Comparison of ENCODE assay signal across 27 cellular contexts in genomic region chr3:132786890-132787289, GRCh38.
"Had no signal": no experiment of that assay in that cellular context is flagged by ENCODE, and none has a peak within 500 bp of the region (broad histone marks: within the 10 kb centered on the region; RNA-seq: fewer than 3 reads in every experiment).

No MANE protein-coding gene starts in this region.

- H3K4me3 Mint-ChIP-seq: activated CD4-positive, alpha-beta memory T cell treated with anti-CD3 and anti-CD28 coated beads, Interleukin-2, amount 10 ng/mL, durations not matched to agents 7 days and 5 days; activated CD4-positive, alpha-beta T cell treated with anti-CD3 and anti-CD28 coated beads, Interleukin-2, amount 10 ng/mL, durations not matched to agents 24 days and 14 days; activated naive CD4-positive, alpha-beta T cell treated with anti-CD3 and anti-CD28 coated beads, Interleukin-2, amount 50 U/mL, for 24 hours; activated T-cell treated with anti-CD3 and anti-CD28 coated beads, Interleukin-2, amount 50 U/mL, for 4 hours; activated T-helper 17 cell treated with anti-CD3 and anti-CD28 coated beads, Interleukin-2, amount 50 U/mL, for 72 hours; central memory CD8-positive, alpha-beta T cell; immature natural killer cell; nephron had no signal

- H3K36me3 ChIP-seq: breast epithelium, neutrophil, pancreas, prostate gland, spleen, uterus had no signal

- H3K9me3 Mint-ChIP-seq: activated CD4-positive, alpha-beta memory T cell treated with anti-CD3 and anti-CD28 coated beads, Interleukin-2, amount 10 ng/mL, durations not matched to agents 7 days and 5 days; activated CD4-positive, alpha-beta T cell treated with anti-CD3 and anti-CD28 coated beads, Interleukin-2, amount 10 ng/mL, durations not matched to agents 24 days and 14 days; activated naive CD4-positive, alpha-beta T cell treated with anti-CD3 and anti-CD28 coated beads, Interleukin-2, amount 50 U/mL, for 24 hours; activated T-cell treated with anti-CD3 and anti-CD28 coated beads, Interleukin-2, amount 50 U/mL, for 4 hours; activated T-helper 17 cell treated with anti-CD3 and anti-CD28 coated beads, Interleukin-2, amount 50 U/mL, for 72 hours; central memory CD8-positive, alpha-beta T cell; nephron had no signal

- DNase-seq: activated CD4-positive, alpha-beta memory T cell treated with anti-CD3 and anti-CD28 coated beads, Interleukin-2, amount 10 ng/mL, durations not matched to agents 7 days and 5 days; activated CD4-positive, alpha-beta T cell treated with anti-CD3 and anti-CD28 coated beads, Interleukin-2, amount 10 ng/mL, durations not matched to agents 24 days and 14 days; activated CD4-positive, CD25-positive, alpha-beta regulatory T cell treated with anti-CD3 and anti-CD28 coated beads, Interleukin-2, amount 50 U/mL, for 72 hours; activated T-cell treated with anti-CD3 and anti-CD28 coated beads, Interleukin-2, amount 50 U/mL, for 4 hours; dermis blood vessel endothelial cell; effector CD4-positive, alpha-beta T cell; head of caudate nucleus; hypothalamus; immature natural killer cell; kidney; mucosa of descending colon; pancreas; retina; spleen; stimulated activated naive CD4-positive, alpha-beta T cell treated with Interleukin-2 at 50 U/mL for 16 hours; trophoblast cell had no signal

- H3K9me3 ChIP-seq: breast epithelium, mucosa of descending colon, neutrophil, pancreas, prostate gland, spleen, uterus had no signal

- H3K36me3 Mint-ChIP-seq: activated naive CD4-positive, alpha-beta T cell treated with anti-CD3 and anti-CD28 coated beads, Interleukin-2, amount 50 U/mL, for 24 hours; immature natural killer cell had no signal

- H3K4me1 ChIP-seq: breast epithelium, pancreas, prostate gland, spleen, uterus had no signal

- H3K27me3 ChIP-seq: breast epithelium, neutrophil, pancreas, spleen, uterus had no signal

- H3K27ac ChIP-seq: epithelial cell of prostate, neutrophil, pancreas, prostate gland, spleen had no signal

- H3K27ac Mint-ChIP-seq: activated CD4-positive, alpha-beta memory T cell treated with anti-CD3 and anti-CD28 coated beads, Interleukin-2, amount 10 ng/mL, durations not matched to agents 7 days and 5 days; activated CD4-positive, alpha-beta T cell treated with anti-CD3 and anti-CD28 coated beads, Interleukin-2, amount 10 ng/mL, durations not matched to agents 24 days and 14 days; activated naive CD4-positive, alpha-beta T cell treated with anti-CD3 and anti-CD28 coated beads, Interleukin-2, amount 50 U/mL, for 24 hours; activated T-helper 17 cell treated with anti-CD3 and anti-CD28 coated beads, Interleukin-2, amount 50 U/mL, for 72 hours; immature natural killer cell had no signal

- ATAC-seq: activated T-cell treated with anti-CD3 and anti-CD28 coated beads, Interleukin-2, amount 50 U/mL, for 4 hours; activated T-helper 17 cell treated with anti-CD3 and anti-CD28 coated beads, Interleukin-2, amount 50 U/mL, for 72 hours; left lobe of liver; mucosa of descending colon; pancreas had no signal

- H3K4me3 ChIP-seq: breast epithelium, mucosa of descending colon, pancreas, prostate gland, SK-N-MC, spleen, uterus had no signal

- H3K4me1 Mint-ChIP-seq: activated CD4-positive, alpha-beta memory T cell treated with anti-CD3 and anti-CD28 coated beads, Interleukin-2, amount 10 ng/mL, durations not matched to agents 7 days and 5 days; activated CD4-positive, alpha-beta T cell treated with anti-CD3 and anti-CD28 coated beads, Interleukin-2, amount 10 ng/mL, durations not matched to agents 24 days and 14 days; activated naive CD4-positive, alpha-beta T cell treated with anti-CD3 and anti-CD28 coated beads, Interleukin-2, amount 50 U/mL, for 24 hours; activated T-helper 17 cell treated with anti-CD3 and anti-CD28 coated beads, Interleukin-2, amount 50 U/mL, for 72 hours; central memory CD8-positive, alpha-beta T cell; immature natural killer cell had no signal
